Comparison of ENCODE assay signal across 8 cellular contexts in the genomic region with DNA sequence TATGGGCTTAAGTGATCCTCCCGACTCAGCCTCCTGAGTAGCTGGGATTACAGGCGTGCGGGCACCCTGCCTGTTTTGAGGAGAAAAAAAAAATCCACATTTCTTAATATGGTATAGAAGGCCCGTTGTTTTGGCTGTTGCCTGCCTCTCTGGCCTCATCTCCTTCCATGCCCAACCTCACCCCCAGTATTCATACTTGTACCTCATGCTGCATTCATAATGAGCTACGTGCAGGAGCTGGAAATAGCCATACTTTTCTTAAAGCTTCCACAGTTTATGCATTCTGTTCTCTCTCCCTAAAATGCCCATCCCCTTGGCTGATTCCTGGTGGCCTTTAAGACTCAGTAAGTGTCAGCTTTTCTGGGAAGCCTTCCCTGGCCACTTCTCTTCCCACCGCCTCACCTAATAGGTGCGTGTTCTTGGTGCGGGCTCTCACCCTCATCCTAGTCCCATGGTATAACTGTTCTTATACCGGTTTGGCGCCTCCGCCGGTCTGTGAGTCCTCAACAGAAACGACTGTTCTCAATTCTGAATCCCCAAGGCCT. TPM values are rescaled to one million over a fixed set of nuclear protein-coding genes. Genes with fewer than 3 reads are reported as not detected.
DNase-seq lines count a peak whose midpoint lies in the region; ATAC-seq and TF ChIP-seq lines count a peak whose summit lies in the region.

No MANE protein-coding gene starts in this region.

- no peak for TF ChIP-seq POLR2A in thyroid gland (IDR thresholded peaks at IDR 0.05)

- no peak for TF ChIP-seq CTCF in thyroid gland (IDR thresholded peaks at IDR 0.05)

- H3K27ac ChIP-seq in mesenchymal stem cell (ENCODE audit: low read length, poor library complexity, severe bottlenecking): peak overlapping the region; percentile 94
- H3K27ac ChIP-seq in thyroid gland: peak overlapping the region; percentile 85 to 94 (median 87)

- peak overlapping the region; percentile 81 to 87 for H3K4me3 Mint-ChIP-seq in activated T-cell treated with anti-CD3 and anti-CD28 coated beads, Interleukin-2, amount 50 U/mL, for 72 hours
- H3K4me3 Mint-ChIP-seq in activated T-helper 17 cell treated with anti-CD3 and anti-CD28 coated beads, Interleukin-2, amount 50 U/mL, for 72 hours: peak overlapping the region; percentile 73

- H3K27me3 ChIP-seq in mesenchymal stem cell (ENCODE audit: control insufficient read depth in 1 of 2, insufficient read depth in 1 of 2, low read length in 2 of 2) (no peaks in the 10 kb centered on the region), thyroid gland (no peaks in the 10 kb centered on the region)

- intact Hi-C loops in thyroid gland (cut with DNase I): no loop called here

- H2BK120ac ChIP-seq in mesenchymal stem cell (ENCODE audit: low read depth, low read length): no peak overlapping the region

- no peak overlapping the region for H2AK5ac ChIP-seq in mesenchymal stem cell (ENCODE audit: low read length, severe bottlenecking)

- H3K23ac ChIP-seq in mesenchymal stem cell (ENCODE audit: low read length in 2 of 2): no peak overlapping the region

- H2BK5ac ChIP-seq in mesenchymal stem cell (ENCODE audit: low read depth, low read length, poor library complexity, severe bottlenecking): no peak overlapping the region

- no peak for DNase-seq in activated T-cell treated with anti-CD3 and anti-CD28 coated beads, Interleukin-2, amount 50 U/mL, for 72 hours
- DNase-seq in activated T-cell treated with anti-CD3 and anti-CD28 coated beads, Interleukin-2, amount 50 U/mL, for 1 hour: no peak
- DNase-seq in mesenchymal stem cell: no peak
- no peak for DNase-seq in thyroid gland
- DNase-seq in glomerular visceral epithelial cell (ENCODE audit: extremely low spot score): no peak

- peak overlapping the region in 1 of 2 experiments; percentile 45 for H2BK12ac ChIP-seq in mesenchymal stem cell (ENCODE audit: low read length in 2 of 2)

- H3K79me1 ChIP-seq in mesenchymal stem cell (replicated peaks; ENCODE audit: low read length, poor library complexity, severe bottlenecking): peaks cover 4% of the 10 kb centered on the region

- H4K8ac ChIP-seq in mesenchymal stem cell (ENCODE audit: low read length): no peak overlapping the region

- H3K14ac ChIP-seq in mesenchymal stem cell (ENCODE audit: low read length in 2 of 2): no peak overlapping the region

- H3K4me3 ChIP-seq in mesenchymal stem cell (ENCODE audit: insufficient read depth in 1 of 2, low read depth in 1 of 2, low read length in 2 of 2) (peak overlapping the region in 1 of 2 experiments; percentile 87), thyroid gland (replicated peaks in 1 of 3) (no peak overlapping the region)

- no peak overlapping the region for H4K91ac ChIP-seq in mesenchymal stem cell (ENCODE audit: low read length)

- H3K4me1 ChIP-seq in mesenchymal stem cell (ENCODE audit: control insufficient read depth, insufficient read depth, low read depth, low read length) (peaks cover 17% of the 10 kb centered on the region), thyroid gland (peaks cover 14% of the 10 kb centered on the region in 2 donors)

- no peaks in the 10 kb centered on the region for H3K36me3 Mint-ChIP-seq in activated T-cell treated with anti-CD3 and anti-CD28 coated beads, Interleukin-2, amount 50 U/mL, for 72 hours (ENCODE audit: insufficient read depth in 2 of 2)
- H3K36me3 Mint-ChIP-seq in activated T-helper 17 cell treated with anti-CD3 and anti-CD28 coated beads, Interleukin-2, amount 50 U/mL, for 72 hours (ENCODE audit: low read depth): no peaks in the 10 kb centered on the region

- H3K27me3 Mint-ChIP-seq in activated T-cell treated with anti-CD3 and anti-CD28 coated beads, Interleukin-2, amount 50 U/mL, for 72 hours (ENCODE audit: low read depth): no peaks in the 10 kb centered on the region
- H3K27me3 Mint-ChIP-seq in activated T-helper 17 cell treated with anti-CD3 and anti-CD28 coated beads, Interleukin-2, amount 50 U/mL, for 72 hours: no peaks in the 10 kb centered on the region

- H2BK15ac ChIP-seq in mesenchymal stem cell (ENCODE audit: low read depth, poor library complexity, severe bottlenecking): no peak overlapping the region

- H3K9me3 Mint-ChIP-seq in activated T-cell treated with anti-CD3 and anti-CD28 coated beads, Interleukin-2, amount 50 U/mL, for 72 hours: no peaks in the 10 kb centered on the region
- H3K9me3 Mint-ChIP-seq in activated T-helper 17 cell treated with anti-CD3 and anti-CD28 coated beads, Interleukin-2, amount 50 U/mL, for 72 hours: no peaks in the 10 kb centered on the region

- peak overlapping the region in 1 of 2 experiments; percentile 52 for H3K4ac ChIP-seq in mesenchymal stem cell (ENCODE audit: low read depth in 1 of 2, low read length in 2 of 2)

- no peaks in the 10 kb centered on the region for H3K9me3 ChIP-seq in mesenchymal stem cell (ENCODE audit: control insufficient read depth, low read length)
- no peaks in the 10 kb centered on the region for H3K9me3 ChIP-seq in thyroid gland

- H3K4me1 Mint-ChIP-seq in activated T-cell treated with anti-CD3 and anti-CD28 coated beads, Interleukin-2, amount 50 U/mL, for 72 hours (ENCODE audit: low read depth): peaks cover 39% of the 10 kb centered on the region
- H3K4me1 Mint-ChIP-seq in activated T-helper 17 cell treated with anti-CD3 and anti-CD28 coated beads, Interleukin-2, amount 50 U/mL, for 72 hours: peaks cover 15% of the 10 kb centered on the region

- no peak overlapping the region for H3K18ac ChIP-seq in mesenchymal stem cell (ENCODE audit: low read depth in 1 of 2, low read length in 2 of 2)

- peak overlapping the region; percentile 13 for H3K4me2 ChIP-seq in mesenchymal stem cell (ENCODE audit: low read length, poor library complexity, severe bottlenecking)

- no peak overlapping the region for H2AFZ ChIP-seq in mesenchymal stem cell (ENCODE audit: low read depth, low read length)

- H3K9ac ChIP-seq in mesenchymal stem cell (ENCODE audit: low read length): peak overlapping the region; percentile 92

- H3K27ac Mint-ChIP-seq in activated T-cell treated with anti-CD3 and anti-CD28 coated beads, Interleukin-2, amount 50 U/mL, for 72 hours: peak overlapping the region; percentile 24
- peak overlapping the region; percentile 68 for H3K27ac Mint-ChIP-seq in activated T-helper 17 cell treated with anti-CD3 and anti-CD28 coated beads, Interleukin-2, amount 50 U/mL, for 72 hours

- WGBS in mesenchymal stem cell: 66% methylated on average over 13 of the region's 13 CpGs
- 74 to 81% methylated on average over 13 of the region's 13 CpGs for WGBS in thyroid gland, 2 donors

- ATAC-seq in activated T-cell treated with anti-CD3 and anti-CD28 coated beads, Interleukin-2, amount 50 U/mL, for 72 hours (replicated peaks in 1 of 2): no peak
- no peak for ATAC-seq in activated T-helper 17 cell treated with anti-CD3 and anti-CD28 coated beads, Interleukin-2, amount 50 U/mL, for 72 hours (replicated peaks)
- ATAC-seq in GM21529 (IDR thresholded peaks at IDR 0.05; ENCODE audit: unreplicated experiment) (no peak), GM21576 (IDR thresholded peaks at IDR 0.05; ENCODE audit: unreplicated experiment) (no peak)

- peaks cover 28 to 30% of the 10 kb centered on the region in 2 experiments for H3K36me3 ChIP-seq in mesenchymal stem cell (ENCODE audit: control insufficient read depth in 1 of 2, insufficient read depth in 2 of 2, low read depth in 1 of 2, low read length in 2 of 2)
- H3K36me3 ChIP-seq in thyroid gland: peaks cover 0 to 2% of the 10 kb centered on the region in 2 donors

RNA-seq across cellular contexts. Expression of a gene that starts 2.1 kb away (rescaled TPM):
- 1 to 10 TPM; 5.4 to 7.8 TPM for total RNA-seq in activated T-cell treated with anti-CD3 and anti-CD28 coated beads, Interleukin-2, amount 50 U/mL, for 72 hours
- 1 to 10 TPM; 4.1 to 6.2 TPM for total RNA-seq in activated T-helper 17 cell treated with anti-CD3 and anti-CD28 coated beads, Interleukin-2, amount 50 U/mL, for 72 hours
- polyA plus RNA-seq in mesenchymal stem cell (2013, experiment 1 of 2): 890 TPM
- 890 TPM for polyA plus RNA-seq in mesenchymal stem cell (2013, experiment 2 of 2)
- 10 to 100 TPM; 45.4 to 79.6 (median 72.2) TPM for total RNA-seq in thyroid gland

RNA-seq across cellular contexts. Expression of a gene that starts 18.1 kb away (rescaled TPM):
- total RNA-seq in activated T-cell treated with anti-CD3 and anti-CD28 coated beads, Interleukin-2, amount 50 U/mL, for 72 hours: 1 to 10 TPM in 1 of 2 donors, under 1 TPM in 1; 0.65 to 1.6 TPM
- 10 to 100 TPM in 1 of 2 donors, under 1 TPM in 1; 0.89 to 31.7 TPM for total RNA-seq in activated T-helper 17 cell treated with anti-CD3 and anti-CD28 coated beads, Interleukin-2, amount 50 U/mL, for 72 hours
- polyA plus RNA-seq in mesenchymal stem cell (2013, experiment 1 of 2): 0.30 TPM
- polyA plus RNA-seq in mesenchymal stem cell (2013, experiment 2 of 2): 0.38 TPM
- not detected for total RNA-seq in thyroid gland

RNA-seq across cellular contexts. Expression of a gene that starts 26.8 kb away (rescaled TPM):
- 10 to 100 TPM; 12.0 to 15.1 TPM for total RNA-seq in activated T-cell treated with anti-CD3 and anti-CD28 coated beads, Interleukin-2, amount 50 U/mL, for 72 hours
- total RNA-seq in activated T-helper 17 cell treated with anti-CD3 and anti-CD28 coated beads, Interleukin-2, amount 50 U/mL, for 72 hours: 10 to 100 TPM in 1 of 2 donors, 1 to 10 TPM in 1; 9.4 to 16.1 TPM
- 0.81 TPM for polyA plus RNA-seq in mesenchymal stem cell (2013, experiment 1 of 2)
- polyA plus RNA-seq in mesenchymal stem cell (2013, experiment 2 of 2): 0.73 TPM
- under 1 TPM in 3 of 4 donors, not detected in 1; 0.27 to 0.45 (median 0.42) TPM for total RNA-seq in thyroid gland

RNA-seq across cellular contexts. Expression of a gene that starts 33.7 kb away (rescaled TPM):
- total RNA-seq in activated T-cell treated with anti-CD3 and anti-CD28 coated beads, Interleukin-2, amount 50 U/mL, for 72 hours: 10 to 100 TPM in 1 of 2 donors, 1 to 10 TPM in 1; 9.5 to 10.8 TPM
- 10 to 100 TPM; 17.5 to 19.8 TPM for total RNA-seq in activated T-helper 17 cell treated with anti-CD3 and anti-CD28 coated beads, Interleukin-2, amount 50 U/mL, for 72 hours
- polyA plus RNA-seq in mesenchymal stem cell (2013, experiment 1 of 2): 21.7 TPM
- polyA plus RNA-seq in mesenchymal stem cell (2013, experiment 2 of 2): 20.5 TPM
- 10 to 100 TPM; 21.0 to 40.9 (median 27.9) TPM for total RNA-seq in thyroid gland

RNA-seq across cellular contexts. Expression of a gene that starts 34.0 kb away (rescaled TPM):
- 1,000 to 10,000 TPM; 5,353 to 9,709 TPM for total RNA-seq in activated T-cell treated with anti-CD3 and anti-CD28 coated beads, Interleukin-2, amount 50 U/mL, for 72 hours
- over 10,000 TPM in 1 of 2 donors, 1,000 to 10,000 TPM in 1; 5,785 to 10,768 TPM for total RNA-seq in activated T-helper 17 cell treated with anti-CD3 and anti-CD28 coated beads, Interleukin-2, amount 50 U/mL, for 72 hours
- not detected for polyA plus RNA-seq in mesenchymal stem cell (2013, experiment 1 of 2)
- not detected for polyA plus RNA-seq in mesenchymal stem cell (2013, experiment 2 of 2)
- over 10,000 TPM in 1 of 4 donors, 1,000 to 10,000 TPM in 3; 3,539 to 11,174 (median 6,303) TPM for total RNA-seq in thyroid gland

Comparison
In these comparisons a context has a peak if more than half of its experiments do, and no peak if none do; other contexts are left out.
1. RNA of a gene that starts 2.1 kb away (total RNA-seq): 45.4 to 79.6 TPM in thyroid gland; 5.4 to 7.8 TPM in activated T-cell treated with anti-CD3 and anti-CD28 coated beads, Interleukin-2, amount 50 U/mL, for 72 hours and 4.1 to 6.2 TPM in activated T-helper 17 cell treated with anti-CD3 and anti-CD28 coated beads, Interleukin-2, amount 50 U/mL, for 72 hours; every median in the first group is over 4 times any median in the second.
2. RNA of a gene that starts 26.8 kb away (total RNA-seq): 9.4 to 16.1 TPM in activated T-helper 17 cell treated with anti-CD3 and anti-CD28 coated beads, Interleukin-2, amount 50 U/mL, for 72 hours and 12.0 to 15.1 TPM in activated T-cell treated with anti-CD3 and anti-CD28 coated beads, Interleukin-2, amount 50 U/mL, for 72 hours; 0.27 to 0.45 TPM in thyroid gland; every median in the first group is over 4 times any median in the second.